ENCODE assay signal across 1 cellular context in the genomic region with DNA sequence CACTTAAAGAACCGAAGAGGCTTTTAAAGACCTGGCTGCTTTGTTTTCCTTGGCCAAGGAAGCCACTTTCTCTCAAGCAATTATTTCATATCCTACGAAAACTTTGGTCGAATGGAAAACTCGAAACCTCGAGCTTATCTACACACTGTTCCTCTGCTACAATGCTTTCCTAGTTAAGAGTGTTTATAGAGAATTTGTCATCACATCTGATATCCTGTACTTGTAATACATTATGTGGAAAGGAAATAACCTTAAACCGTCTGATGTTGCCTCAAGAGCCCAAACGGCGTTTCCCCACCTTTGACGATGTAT.
TF ChIP-seq lines count a peak whose summit lies in the region.

No MANE protein-coding gene starts in this region.

TF ChIP-seq in WTC11, 78 proteins besides CTCF, POLR2A, EP300 and RAD21 (continued from another document):
- TF ChIP-seq, protein P1, sequence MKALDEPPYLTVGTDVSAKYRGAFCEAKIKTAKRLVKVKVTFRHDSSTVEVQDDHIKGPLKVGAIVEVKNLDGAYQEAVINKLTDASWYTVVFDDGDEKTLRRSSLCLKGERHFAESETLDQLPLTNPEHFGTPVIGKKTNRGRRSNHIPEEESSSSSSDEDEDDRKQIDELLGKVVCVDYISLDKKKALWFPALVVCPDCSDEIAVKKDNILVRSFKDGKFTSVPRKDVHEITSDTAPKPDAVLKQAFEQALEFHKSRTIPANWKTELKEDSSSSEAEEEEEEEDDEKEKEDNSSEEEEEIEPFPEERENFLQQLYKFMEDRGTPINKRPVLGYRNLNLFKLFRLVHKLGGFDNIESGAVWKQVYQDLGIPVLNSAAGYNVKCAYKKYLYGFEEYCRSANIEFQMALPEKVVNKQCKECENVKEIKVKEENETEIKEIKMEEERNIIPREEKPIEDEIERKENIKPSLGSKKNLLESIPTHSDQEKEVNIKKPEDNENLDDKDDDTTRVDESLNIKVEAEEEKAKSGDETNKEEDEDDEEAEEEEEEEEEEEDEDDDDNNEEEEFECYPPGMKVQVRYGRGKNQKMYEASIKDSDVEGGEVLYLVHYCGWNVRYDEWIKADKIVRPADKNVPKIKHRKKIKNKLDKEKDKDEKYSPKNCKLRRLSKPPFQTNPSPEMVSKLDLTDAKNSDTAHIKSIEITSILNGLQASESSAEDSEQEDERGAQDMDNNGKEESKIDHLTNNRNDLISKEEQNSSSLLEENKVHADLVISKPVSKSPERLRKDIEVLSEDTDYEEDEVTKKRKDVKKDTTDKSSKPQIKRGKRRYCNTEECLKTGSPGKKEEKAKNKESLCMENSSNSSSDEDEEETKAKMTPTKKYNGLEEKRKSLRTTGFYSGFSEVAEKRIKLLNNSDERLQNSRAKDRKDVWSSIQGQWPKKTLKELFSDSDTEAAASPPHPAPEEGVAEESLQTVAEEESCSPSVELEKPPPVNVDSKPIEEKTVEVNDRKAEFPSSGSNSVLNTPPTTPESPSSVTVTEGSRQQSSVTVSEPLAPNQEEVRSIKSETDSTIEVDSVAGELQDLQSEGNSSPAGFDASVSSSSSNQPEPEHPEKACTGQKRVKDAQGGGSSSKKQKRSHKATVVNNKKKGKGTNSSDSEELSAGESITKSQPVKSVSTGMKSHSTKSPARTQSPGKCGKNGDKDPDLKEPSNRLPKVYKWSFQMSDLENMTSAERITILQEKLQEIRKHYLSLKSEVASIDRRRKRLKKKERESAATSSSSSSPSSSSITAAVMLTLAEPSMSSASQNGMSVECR (CRISPR knock-in tag; IDR thresholded peaks at IDR 0.05; ENCODE audit: borderline replicate concordance) = no peak
- TF ChIP-seq ZNF263 (CRISPR knock-in tag; IDR thresholded peaks at IDR 0.05; ENCODE audit: low read depth) = no peak
- no peak for TF ChIP-seq RELA (CRISPR knock-in tag; IDR thresholded peaks at IDR 0.05; ENCODE audit: borderline replicate concordance)
- TF ChIP-seq, protein P2, sequence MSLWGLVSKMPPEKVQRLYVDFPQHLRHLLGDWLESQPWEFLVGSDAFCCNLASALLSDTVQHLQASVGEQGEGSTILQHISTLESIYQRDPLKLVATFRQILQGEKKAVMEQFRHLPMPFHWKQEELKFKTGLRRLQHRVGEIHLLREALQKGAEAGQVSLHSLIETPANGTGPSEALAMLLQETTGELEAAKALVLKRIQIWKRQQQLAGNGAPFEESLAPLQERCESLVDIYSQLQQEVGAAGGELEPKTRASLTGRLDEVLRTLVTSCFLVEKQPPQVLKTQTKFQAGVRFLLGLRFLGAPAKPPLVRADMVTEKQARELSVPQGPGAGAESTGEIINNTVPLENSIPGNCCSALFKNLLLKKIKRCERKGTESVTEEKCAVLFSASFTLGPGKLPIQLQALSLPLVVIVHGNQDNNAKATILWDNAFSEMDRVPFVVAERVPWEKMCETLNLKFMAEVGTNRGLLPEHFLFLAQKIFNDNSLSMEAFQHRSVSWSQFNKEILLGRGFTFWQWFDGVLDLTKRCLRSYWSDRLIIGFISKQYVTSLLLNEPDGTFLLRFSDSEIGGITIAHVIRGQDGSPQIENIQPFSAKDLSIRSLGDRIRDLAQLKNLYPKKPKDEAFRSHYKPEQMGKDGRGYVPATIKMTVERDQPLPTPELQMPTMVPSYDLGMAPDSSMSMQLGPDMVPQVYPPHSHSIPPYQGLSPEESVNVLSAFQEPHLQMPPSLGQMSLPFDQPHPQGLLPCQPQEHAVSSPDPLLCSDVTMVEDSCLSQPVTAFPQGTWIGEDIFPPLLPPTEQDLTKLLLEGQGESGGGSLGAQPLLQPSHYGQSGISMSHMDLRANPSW (CRISPR knock-in tag; conservative IDR thresholded peaks at IDR 0.05; ENCODE audit: low read depth) = no peak
- no peak for TF ChIP-seq TEAD4 (CRISPR knock-in tag; IDR thresholded peaks at IDR 0.05)
TF ChIP-seq in WTC11: peak in this region for 0.
